ENCODE assay signal across 1 cellular context in the genomic region with DNA sequence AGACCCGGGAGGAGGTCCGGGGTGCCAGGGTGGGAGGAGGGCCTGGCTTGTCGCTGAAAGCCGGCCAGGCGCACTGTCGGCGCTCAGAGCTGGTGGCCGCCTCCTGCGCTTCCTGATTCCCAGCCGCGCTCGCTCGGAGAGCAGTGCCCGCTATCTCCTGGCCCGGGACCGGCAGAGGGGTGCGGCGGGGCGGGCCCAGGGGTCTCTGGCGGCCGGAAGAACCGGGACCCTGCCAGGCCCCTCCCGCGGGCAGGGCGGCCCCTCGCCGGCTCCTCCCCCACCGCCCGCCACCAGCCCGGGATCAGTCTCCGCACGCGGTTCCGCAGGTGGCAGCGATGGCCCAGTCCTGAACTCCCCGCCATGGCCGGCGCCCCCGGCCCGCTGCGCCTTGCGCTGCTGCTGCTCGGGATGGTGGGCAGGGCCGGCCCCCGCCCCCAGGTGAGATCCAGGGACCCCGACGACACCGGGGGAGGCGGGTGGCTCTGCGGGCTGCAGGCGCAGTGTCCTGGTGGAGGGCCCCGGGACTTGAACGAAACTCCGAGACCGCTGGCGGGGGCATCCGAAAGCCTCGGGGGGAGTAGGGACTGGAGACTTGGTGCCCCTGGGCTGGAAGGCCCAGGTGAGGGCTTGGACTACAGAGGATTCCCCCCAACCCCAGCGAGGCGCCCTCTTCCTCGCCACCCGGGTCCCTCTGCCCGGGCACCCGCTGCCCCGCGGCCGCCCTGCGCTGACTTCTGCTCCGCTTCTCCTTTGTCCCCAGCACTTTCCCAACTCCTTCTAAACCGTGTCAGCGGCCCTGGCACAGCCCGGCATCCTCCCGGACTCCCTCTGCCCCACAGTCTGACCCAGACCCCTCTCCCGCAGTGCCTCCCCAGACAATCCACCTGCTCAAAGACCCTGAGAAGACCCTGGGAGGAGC.
TF ChIP-seq lines count a peak whose summit lies in the region.

A gene (plus strand): TSS at position 301 of the 919 bp plus-strand sequence. CDS start 60 bp downstream, at position 361.

TF ChIP-seq in A549, 52 proteins besides CTCF, POLR2A, EP300 and RAD21 (continued from another document):
- TF ChIP-seq, protein P1, sequence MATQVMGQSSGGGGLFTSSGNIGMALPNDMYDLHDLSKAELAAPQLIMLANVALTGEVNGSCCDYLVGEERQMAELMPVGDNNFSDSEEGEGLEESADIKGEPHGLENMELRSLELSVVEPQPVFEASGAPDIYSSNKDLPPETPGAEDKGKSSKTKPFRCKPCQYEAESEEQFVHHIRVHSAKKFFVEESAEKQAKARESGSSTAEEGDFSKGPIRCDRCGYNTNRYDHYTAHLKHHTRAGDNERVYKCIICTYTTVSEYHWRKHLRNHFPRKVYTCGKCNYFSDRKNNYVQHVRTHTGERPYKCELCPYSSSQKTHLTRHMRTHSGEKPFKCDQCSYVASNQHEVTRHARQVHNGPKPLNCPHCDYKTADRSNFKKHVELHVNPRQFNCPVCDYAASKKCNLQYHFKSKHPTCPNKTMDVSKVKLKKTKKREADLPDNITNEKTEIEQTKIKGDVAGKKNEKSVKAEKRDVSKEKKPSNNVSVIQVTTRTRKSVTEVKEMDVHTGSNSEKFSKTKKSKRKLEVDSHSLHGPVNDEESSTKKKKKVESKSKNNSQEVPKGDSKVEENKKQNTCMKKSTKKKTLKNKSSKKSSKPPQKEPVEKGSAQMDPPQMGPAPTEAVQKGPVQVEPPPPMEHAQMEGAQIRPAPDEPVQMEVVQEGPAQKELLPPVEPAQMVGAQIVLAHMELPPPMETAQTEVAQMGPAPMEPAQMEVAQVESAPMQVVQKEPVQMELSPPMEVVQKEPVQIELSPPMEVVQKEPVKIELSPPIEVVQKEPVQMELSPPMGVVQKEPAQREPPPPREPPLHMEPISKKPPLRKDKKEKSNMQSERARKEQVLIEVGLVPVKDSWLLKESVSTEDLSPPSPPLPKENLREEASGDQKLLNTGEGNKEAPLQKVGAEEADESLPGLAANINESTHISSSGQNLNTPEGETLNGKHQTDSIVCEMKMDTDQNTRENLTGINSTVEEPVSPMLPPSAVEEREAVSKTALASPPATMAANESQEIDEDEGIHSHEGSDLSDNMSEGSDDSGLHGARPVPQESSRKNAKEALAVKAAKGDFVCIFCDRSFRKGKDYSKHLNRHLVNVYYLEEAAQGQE (IDR thresholded peaks at IDR 0.05) = no peak
- TF ChIP-seq FOXS1 (CRISPR knock-in tag; IDR thresholded peaks at IDR 0.05) = no peak
